ENCODE assay signal across 17 cellular contexts in genomic region chrX:38870386-38870895, GRCh38.
A peak's percentile ranks its signal among the peaks of the same experiment; 100 is the strongest.
DNase-seq lines count a peak whose midpoint lies in the region; ATAC-seq, FAIRE-seq and TF ChIP-seq lines count a peak whose summit lies in the region.
"Had no signal": no experiment of that assay in that cellular context is flagged by ENCODE, and none has a peak within 500 bp of the region (broad histone marks: within the 10 kb centered on the region; RNA-seq: fewer than 3 reads in every experiment).

No MANE protein-coding gene starts in this region.

- no peaks in the 10 kb centered on the region for H3K9me3 ChIP-seq in astrocyte (ENCODE audit: insufficient read depth, low read depth, low read length)
- H3K9me3 ChIP-seq in tibial artery = no peaks in the 10 kb centered on the region
- no peaks in the 10 kb centered on the region for H3K9me3 ChIP-seq in kidney (ENCODE audit: control insufficient read depth in 1 of 2, low read length in 2 of 2)
- H3K9me3 ChIP-seq: MG63 had no signal

- H4K20me1 ChIP-seq in astrocyte (ENCODE audit: insufficient read depth, low read length) = no peaks in the 10 kb centered on the region

- H3K4me1 ChIP-seq in astrocyte (ENCODE audit: insufficient read depth, low read length) = no peaks in the 10 kb centered on the region
- peaks cover 0 to 11% (median 3%) of the 10 kb centered on the region in 4 donors for H3K4me1 ChIP-seq in tibial artery
- H3K4me1 ChIP-seq in kidney (ENCODE audit: control insufficient read depth in 1 of 2, insufficient read depth in 1 of 2, low read depth in 1 of 2, low read length in 2 of 2) = no peaks in the 10 kb centered on the region

- H3K27ac Mint-ChIP-seq in astrocyte (ENCODE audit: unreplicated experiment) = peak overlapping the region; percentile 26
- H3K27ac Mint-ChIP-seq in type B pancreatic cell = peak overlapping the region; percentile 10
- H3K27ac Mint-ChIP-seq: activated naive CD8-positive, alpha-beta T cell; CD4-positive, CD25-positive, alpha-beta regulatory T cell had no signal

- no peak for ATAC-seq in GM18870 (IDR thresholded peaks at IDR 0.05; ENCODE audit: unreplicated experiment)

- intact Hi-C loops in tibial artery (cut with DNase I; ENCODE audit: low total_unique reads) (no loop called here), kidney (cut with DNase I) (no loop called here)

- H3K27ac ChIP-seq in astrocyte (ENCODE audit: low read depth, low read length) (no peak overlapping the region), tibial artery (no peak overlapping the region), kidney (ENCODE audit: low read depth in 2 of 2, low read length in 2 of 2) (no peak overlapping the region)

- no peaks in the 10 kb centered on the region for H3K79me2 ChIP-seq in astrocyte (ENCODE audit: insufficient read depth, low read length)

- H3K36me3 ChIP-seq in astrocyte (ENCODE audit: insufficient read depth, low read length) (no peaks in the 10 kb centered on the region), tibial artery (no peaks in the 10 kb centered on the region), kidney (ENCODE audit: control insufficient read depth in 1 of 2, insufficient read depth in 2 of 2, low read length in 2 of 2) (no peaks in the 10 kb centered on the region)
- H3K36me3 ChIP-seq: MG63 had no signal

- H2AFZ ChIP-seq in astrocyte (ENCODE audit: low read depth, low read length) = no peak overlapping the region

- H3K4me1 Mint-ChIP-seq in astrocyte (ENCODE audit: low read depth, unreplicated experiment) (peaks cover 12% of the 10 kb centered on the region), type B pancreatic cell (ENCODE audit: unreplicated experiment) (peaks cover 7% of the 10 kb centered on the region)
- H3K4me1 Mint-ChIP-seq: CD4-positive, CD25-positive, alpha-beta regulatory T cell had no signal

- H3K27me3 ChIP-seq in astrocyte (ENCODE audit: insufficient read depth, low read length) = no peaks in the 10 kb centered on the region
- no peaks in the 10 kb centered on the region for H3K27me3 ChIP-seq in tibial artery
- H3K27me3 ChIP-seq: MG63 had no signal

- TF ChIP-seq CTCF in astrocyte (IDR thresholded peaks at IDR 0.05; ENCODE audit: insufficient read depth, low read depth, low read length) (no peak), type B pancreatic cell (conservative IDR thresholded peaks at IDR 0.05) (no peak), tibial artery (IDR thresholded peaks at IDR 0.05) (no peak), kidney (IDR thresholded peaks at IDR 0.05; ENCODE audit: borderline replicate concordance, extremely low read depth, insufficient read depth) (no peak)

- H3K9ac ChIP-seq in astrocyte (ENCODE audit: low read length) (no peak overlapping the region), kidney (ENCODE audit: low read length in 2 of 2) (no peak overlapping the region)

- H3K36me3 Mint-ChIP-seq in astrocyte (ENCODE audit: low read depth, unreplicated experiment) = no peaks in the 10 kb centered on the region
- no peaks in the 10 kb centered on the region for H3K36me3 Mint-ChIP-seq in type B pancreatic cell
- H3K36me3 Mint-ChIP-seq: activated naive CD8-positive, alpha-beta T cell; CD4-positive, CD25-positive, alpha-beta regulatory T cell had no signal

- H3K4me3 Mint-ChIP-seq in astrocyte (ENCODE audit: unreplicated experiment) (no peak overlapping the region), type B pancreatic cell (no peak overlapping the region)
- H3K4me3 Mint-ChIP-seq: activated naive CD8-positive, alpha-beta T cell; CD4-positive, CD25-positive, alpha-beta regulatory T cell had no signal

- H3K4me3 ChIP-seq in astrocyte (ENCODE audit: insufficient read depth, low read depth, low read length) (no peak overlapping the region), tibial artery (no peak overlapping the region), kidney (ENCODE audit: low read length in 2 of 2) (no peak overlapping the region)
- H3K4me3 ChIP-seq: MG63 had no signal

- no peaks in the 10 kb centered on the region for H3K27me3 Mint-ChIP-seq in astrocyte (ENCODE audit: low read depth, unreplicated experiment)
- no peaks in the 10 kb centered on the region for H3K27me3 Mint-ChIP-seq in type B pancreatic cell
- H3K27me3 Mint-ChIP-seq: activated naive CD8-positive, alpha-beta T cell; CD4-positive, CD25-positive, alpha-beta regulatory T cell had no signal

- H3K4me2 ChIP-seq in astrocyte (ENCODE audit: low read length) = no peak overlapping the region

- FAIRE-seq in astrocyte (lab: Jason Lieb, UNC) (no peak), kidney (lab: Jason Lieb, UNC) (no peak)

- peaks cover 2% of the 10 kb centered on the region for H3K9me3 Mint-ChIP-seq in astrocyte (ENCODE audit: unreplicated experiment)
- H3K9me3 Mint-ChIP-seq in type B pancreatic cell = no peaks in the 10 kb centered on the region
- H3K9me3 Mint-ChIP-seq: CD4-positive, CD25-positive, alpha-beta regulatory T cell had no signal

- DNase-seq in HPDE6-E6E7 (ENCODE audit: extremely low spot score) (peak; percentile 43), astrocyte (ENCODE audit: low read depth) (no peak), islet precursor cell (peak; percentile 78), type B pancreatic cell (ENCODE audit: extremely low spot score, unreplicated experiment) (no peak), tibial artery (no peak), kidney (no peak)
- DNase-seq in stimulated activated naive CD4-positive, alpha-beta T cell (lab: John Stamatoyannopoulos, UW) = no peak
- DNase-seq: CD4-positive, CD25-positive, alpha-beta regulatory T cell; effector CD4-positive, alpha-beta T cell; foreskin melanocyte; MG63; midbrain; NCI-H526; occipital lobe; RPMI8226 had no signal

Comparison
In these comparisons a context has a peak if more than half of its experiments do, and no peak if none do; other contexts are left out.
1. DNase-seq: peak in HPDE6-E6E7 (single experiment) and islet precursor cell (single experiment); none in astrocyte (single experiment), type B pancreatic cell (single experiment), stimulated activated naive CD4-positive, alpha-beta T cell (0 of 6), tibial artery (0 of 2) and kidney (single experiment).